Comparison of ENCODE assay signal across 8 cellular contexts in genomic region chr1:228378453-228379164, GRCh38. TPM values are rescaled to one million over a fixed set of nuclear protein-coding genes. Genes with fewer than 3 reads are reported as not detected.
A peak's percentile ranks its signal among the peaks of the same experiment; 100 is the strongest.
DNase-seq lines count a peak whose midpoint lies in the region; ATAC-seq and TF ChIP-seq lines count a peak whose summit lies in the region.

No MANE protein-coding gene starts in this region.

- intact Hi-C loops in left ventricle myocardium superior (cut with micrococcal nuclease) (no loop called here), posterior cingulate gyrus (cut with DNase I) (loop anchor here (10.0 kb wide), 1 partner anchor 214 kb away; the partner anchor contains the start of gene IBA57), uterus (cut with DNase I; ENCODE audit: low total_unique reads) (no loop called here)

- no peaks in the 10 kb centered on the region for H3K79me2 ChIP-seq in SK-N-SH (ENCODE audit: insufficient read depth)

- H3K4me3 ChIP-seq in BJ (ENCODE audit: low read depth, low read length) (peak overlapping the region; percentile 52), SK-N-SH (ENCODE audit: low read depth in 2 of 2, low read length in 1 of 2) (peak overlapping the region; percentile 56 to 69), uterus (peak overlapping the region; percentile 36 to 41)

- no peaks in the 10 kb centered on the region for H3F3A ChIP-seq in SK-N-SH (replicated peaks; ENCODE audit: insufficient read depth)

- H3K4me1 ChIP-seq in SK-N-SH (ENCODE audit: control insufficient read depth in 1 of 2, insufficient read depth in 2 of 2, low read depth in 1 of 2, low read length in 1 of 2) (peaks cover 7 to 14% of the 10 kb centered on the region in 2 experiments; a peak in 2 of 4 replicates), uterus (no peaks in the 10 kb centered on the region)

- no peaks in the 10 kb centered on the region for H4K20me1 ChIP-seq in SK-N-SH (ENCODE audit: insufficient read depth)

- peak overlapping the region; percentile 93 for H2AFZ ChIP-seq in SK-N-SH (ENCODE audit: low read depth)

- H3K9me3 ChIP-seq in SK-N-SH (no peaks in the 10 kb centered on the region), uterus (no peaks in the 10 kb centered on the region)

- POLR2A ChIA-PET in BJ (lab: Charles Lee) (interaction anchor here (0.6 kb wide), 1 partner anchor 34 kb away, joined by 20 read pairs; no protein-coding TSS in a partner anchor), SK-N-SH (lab: Yijun Ruan, JAX) (interaction anchor here (1.0 kb wide), 1 partner anchor 79 kb away, joined by 3 read pairs; a partner anchor contains a TSS)

- no peaks in the 10 kb centered on the region for H3K9me2 ChIP-seq in SK-N-SH

- TF ChIP-seq CTCF in BJ (IDR thresholded peaks at IDR 0.05; ENCODE audit: insufficient read depth, low read depth, low read length) (peak; percentile 69), SK-N-SH (IDR thresholded peaks at IDR 0.05) (peak; percentile 66), uterus (IDR thresholded peaks at IDR 0.05) (peak; percentile 37 to 77 (median 52))

- TF ChIP-seq POLR2A in uterus (IDR thresholded peaks at IDR 0.05) = no peak

- no peak for DNase-seq in BJ (ENCODE audit: low read depth)
- DNase-seq in HuH-7 (ENCODE audit: low spot score) = peak; percentile 95
- DNase-seq in SK-N-SH = peak; percentile 96
- DNase-seq in amniotic epithelial cell (ENCODE audit: low read depth) = peak; percentile 66
- peak; percentile 87 for DNase-seq in left ventricle myocardium superior
- DNase-seq in posterior cingulate gyrus = peak; percentile 44 to 94 (median 63)
- peak; percentile 66 to 75 for DNase-seq in uterus

- peak overlapping the region; percentile 87 for H3K4me2 ChIP-seq in SK-N-SH

- H3K36me3 ChIP-seq in BJ (ENCODE audit: control insufficient read depth, insufficient read depth, low read length) (no peaks in the 10 kb centered on the region), SK-N-SH (replicated peaks in 1 of 2; ENCODE audit: control insufficient read depth in 1 of 2, insufficient read depth in 2 of 2, low read length in 1 of 2) (no peaks in the 10 kb centered on the region), uterus (no peaks in the 10 kb centered on the region)

- peak; percentile 59 for TF ChIP-seq RAD21 in SK-N-SH (IDR thresholded peaks at IDR 0.05; ENCODE audit: low read length)

- H3K27me3 ChIP-seq in BJ (ENCODE audit: control insufficient read depth, insufficient read depth, low read length) (no peaks in the 10 kb centered on the region), SK-N-SH (ENCODE audit: insufficient read depth) (no peaks in the 10 kb centered on the region), uterus (no peaks in the 10 kb centered on the region)

- CTCF ChIA-PET in BJ (lab: Yijun Ruan, JAX) = interaction anchor here (1.0 to 1.8 kb wide), 4 partner anchors 9 to 15 kb away, joined by 5 to 11 read pairs (median 8); no protein-coding TSS in a partner anchor
- CTCF ChIA-PET in SK-N-SH (lab: Yijun Ruan, JAX) = interaction anchor here (0.6 to 2.9 kb wide), 10 partner anchors 9 to 252 kb away, joined by 3 to 20 read pairs (median 4); a partner anchor contains a TSS

- H3K9ac ChIP-seq in SK-N-SH = peak overlapping the region; percentile 53

- peak; percentile 48 for ATAC-seq in left ventricle myocardium superior
- ATAC-seq in HG03108 (IDR thresholded peaks at IDR 0.05; ENCODE audit: unreplicated experiment) = no peak

- 2% methylated on average over 31 of the region's 70 CpGs for WGBS in SK-N-SH (ENCODE audit: low lambda C conversion rate)

- TF ChIP-seq EP300 in SK-N-SH (IDR thresholded peaks at IDR 0.05; ENCODE audit: borderline replicate concordance in 1 of 2, low read depth in 1 of 2, low read length in 1 of 2) = no peak

- peak overlapping the region in 1 of 2 experiments; percentile 3; a peak in 1 of 4 replicates for H3K27ac ChIP-seq in SK-N-SH (ENCODE audit: low read depth in 2 of 2, low read length in 1 of 2)
- peak overlapping the region; percentile 44 to 60 for H3K27ac ChIP-seq in uterus

TF ChIP-seq in SK-N-SH, 30 proteins besides CTCF, POLR2A, EP300 and RAD21:
- TF ChIP-seq TAF1 (IDR thresholded peaks at IDR 0.05; ENCODE audit: borderline replicate concordance, low read depth, low read length) (0 out of 2 replicates have a peak, but pooled peaks have one; percentile 8), FOXJ3 (CRISPR knock-in tag; IDR thresholded peaks at IDR 0.05) (no peak; the same call in 1 of the 2 replicates), PBX3 (IDR thresholded peaks at IDR 0.05) (no peak), USF1 (IDR thresholded peaks at IDR 0.05; ENCODE audit: borderline replicate concordance, low read depth) (peak; percentile 61; the same call in 1 of the 2 replicates), MAX (IDR thresholded peaks at IDR 0.05; ENCODE audit: low read depth) (peak; percentile 70), SMC3 (IDR thresholded peaks at IDR 0.05; ENCODE audit: low read depth, low read length) (no peak; the same call in 1 of the 2 replicates), ZBTB33 (IDR thresholded peaks at IDR 0.05; ENCODE audit: borderline replicate concordance, low read depth) (peak; percentile 63; the same call in 1 of the 2 replicates), NRF1 (IDR thresholded peaks at IDR 0.05; ENCODE audit: low read depth, low read length) (peak; percentile 58), MXI1 (IDR thresholded peaks at IDR 0.05; ENCODE audit: low read depth, low read length) (peak; percentile 81), CHD2 (IDR thresholded peaks at IDR 0.05; ENCODE audit: low read length, partially characterized antibody) (peak; percentile 96), USF2 (IDR thresholded peaks at IDR 0.05; ENCODE audit: borderline replicate concordance, low read depth, low read length) (no peak)

RNA-seq across cellular contexts. Expression of gene TRIM11, which starts 28.0 kb away (rescaled TPM):
- polyA plus RNA-seq in BJ (2011; rRNA removed) = 5.6 and 11.0 TPM in 2 replicates
- polyA minus RNA-seq in BJ (2011; rRNA and poly(A)+ RNA removed) = 12.3 and 16.1 TPM in 2 replicates
- polyA plus RNA-seq in SK-N-SH (2012; rRNA removed) = 11.1 and 16.1 TPM in 2 replicates
- 6.9 and 10.8 TPM in 2 replicates for polyA plus RNA-seq in SK-N-SH (2012; cell fraction: cytosol; rRNA removed)
- polyA plus RNA-seq in SK-N-SH (2012; cell fraction: nucleus; rRNA removed) = 47.1 and 60.3 TPM in 2 replicates
- 7.6 TPM for total RNA-seq in left ventricle myocardium superior
- 10 to 100 TPM in 2 of 4 donors, 1 to 10 TPM in 2; 3.3 to 20.9 (median 11.7) TPM for total RNA-seq in uterus

RNA-seq across cellular contexts. Expression of gene TRIM17, which starts 38.1 kb away (rescaled TPM):
- polyA plus RNA-seq in BJ (2011; rRNA removed) = 0.33 and 0.55 TPM in 2 replicates
- 0.81 and 0.98 TPM in 2 replicates for polyA minus RNA-seq in BJ (2011; rRNA and poly(A)+ RNA removed)
- polyA plus RNA-seq in SK-N-SH (2012; rRNA removed) = 1.5 and 1.6 TPM in 2 replicates
- polyA plus RNA-seq in SK-N-SH (2012; cell fraction: cytosol; rRNA removed) = 0.35 and 0.69 TPM in 2 replicates
- polyA plus RNA-seq in SK-N-SH (2012; cell fraction: nucleus; rRNA removed) = 13.2 TPM in 2 replicates
- total RNA-seq in left ventricle myocardium superior = 0.50 TPM
- total RNA-seq in uterus = 1 to 10 TPM in 2 of 4 donors, not detected in 2; 3.2 to 5.9 TPM
